ENCODE assay signal across 1 cellular context in genomic region chr10:3636356-3637181, GRCh38.
TF ChIP-seq lines count a peak whose summit lies in the region.

No MANE protein-coding gene starts in this region.

TF ChIP-seq in SK-N-SH, 30 proteins besides CTCF, POLR2A, EP300 and RAD21 (continued from another document):
- TF ChIP-seq USF1 (IDR thresholded peaks at IDR 0.05; ENCODE audit: borderline replicate concordance, low read depth), result peak; percentile 48; the same call in 1 of the 2 replicates
- peak; percentile 32; the same call in 1 of the 2 replicates for TF ChIP-seq MAX (IDR thresholded peaks at IDR 0.05; ENCODE audit: low read depth)
- peak; percentile 71; the same call in 1 of the 2 replicates for TF ChIP-seq RXRA (IDR thresholded peaks at IDR 0.05; ENCODE audit: borderline replicate concordance, low read depth)
